17 cellular contexts compared by ENCODE assay signal in genomic region chr5:172438304-172438652, GRCh38. TPM values are rescaled to one million over a fixed set of nuclear protein-coding genes. Genes with fewer than 3 reads are reported as not detected.
DNase-seq lines count a peak whose midpoint lies in the region; FAIRE-seq and TF ChIP-seq lines count a peak whose summit lies in the region.
"Had no signal": no experiment of that assay in that cellular context is flagged by ENCODE, and none has a peak within 500 bp of the region (broad histone marks: within the 10 kb centered on the region; RNA-seq: fewer than 3 reads in every experiment).

No MANE protein-coding gene starts in this region.

- WGBS in adrenal gland, 4 donors, result 18 to 45% (median 33%) methylated on average over 5 of the region's 5 CpGs

- H3K36me3 Mint-ChIP-seq in Calu3 (ENCODE audit: insufficient read depth, unreplicated experiment), result peaks cover 17% of the 10 kb centered on the region
- H3K36me3 Mint-ChIP-seq: immature natural killer cell had no signal

- no peaks in the 10 kb centered on the region for H3K27me3 Mint-ChIP-seq in Calu3 (ENCODE audit: unreplicated experiment)
- H3K27me3 Mint-ChIP-seq: CD4-positive, alpha-beta T cell had no signal

- intact Hi-C loops in Calu3 (cut with micrococcal nuclease; ENCODE audit: unreplicated experiment) (loop anchor here (1.0 kb wide), 1 partner anchor 15 kb away; no protein-coding TSS in a partner anchor), adrenal gland (cut with DNase I) (no loop called here), kidney (cut with DNase I) (no loop called here)

- CTCF ChIA-PET in Calu3 (lab: Charles Lee), result interaction anchor here (0.6 to 1.9 kb wide), 9 partner anchors 9 to 259 kb away, joined by 3 to 23 read pairs (median 4); partner anchors contain the start of gene UBTD2

- no peaks in the 10 kb centered on the region for H3K27me3 ChIP-seq in adrenal gland
- H3K27me3 ChIP-seq in stomach smooth muscle (ENCODE audit: control insufficient read depth in 1 of 2, insufficient read depth in 2 of 2, low read length in 2 of 2), result no peaks in the 10 kb centered on the region

- no TSS peak for BruUV-seq in Calu3 (replicated peaks; lab: Mats Ljungman, UMichigan)

- no peak overlapping the region for H3K9ac ChIP-seq in kidney (ENCODE audit: low read length in 2 of 2)
- H3K9ac ChIP-seq in stomach smooth muscle (ENCODE audit: low read length in 2 of 2), result peak overlapping the region in 1 of 2 donors; percentile 21

- peak overlapping the region; percentile 16 for H3K4me3 Mint-ChIP-seq in Calu3 (ENCODE audit: low read depth, unreplicated experiment)
- H3K4me3 Mint-ChIP-seq: activated T-helper 17 cell treated with anti-CD3 and anti-CD28 coated beads, Interleukin-2, amount 50 U/mL, for 72 hours; CD4-positive, alpha-beta T cell; HFFc6; immature natural killer cell; T-helper 1 cell treated with Interleukin-12 subunit alpha and Interleukin-12 subunit beta and Interleukin-4 antibody, amounts not matched to agents 30 μg/mL and 1 μg/mL, for 36 hours had no signal

- H3K27ac ChIP-seq in adrenal gland, result peak overlapping the region; percentile 73 to 94 (median 90)
- no peak overlapping the region for H3K27ac ChIP-seq in kidney (ENCODE audit: low read depth in 2 of 2, low read length in 2 of 2)
- peak overlapping the region; percentile 76 for H3K27ac ChIP-seq in stomach smooth muscle (ENCODE audit: low read length)

- DNase-seq in Calu3 (no peak), adrenal gland (peak in 3 of 7 donors; percentile 20 to 72 (median 64)), kidney (peak; percentile 54), epidermal melanocyte (ENCODE audit: insufficient read length, low spot score) (no peak), urothelium cell line (ENCODE audit: low spot score) (no peak), NCI-H1930 (lab: John Stamatoyannopoulos, UW) (no peak), GDM1 (lab: John Stamatoyannopoulos, UW) (no peak)
- DNase-seq: CD4-positive, alpha-beta T cell; central memory CD4-positive, alpha-beta T cell; HFFc6; immature natural killer cell; Kasumi-1; NCI-H2081 treated with DMSO at 0.1 percent for 48 hours had no signal

- peak overlapping the region; percentile 59 for H3K27ac Mint-ChIP-seq in Calu3 (ENCODE audit: unreplicated experiment)
- H3K27ac Mint-ChIP-seq: activated T-helper 17 cell treated with anti-CD3 and anti-CD28 coated beads, Interleukin-2, amount 50 U/mL, for 72 hours; CD4-positive, alpha-beta T cell; HFFc6; immature natural killer cell; T-helper 1 cell treated with Interleukin-12 subunit alpha and Interleukin-12 subunit beta and Interleukin-4 antibody, amounts not matched to agents 30 μg/mL and 1 μg/mL, for 36 hours had no signal

- TF ChIP-seq CTCF in Calu3 (IDR thresholded peaks at IDR 0.05; ENCODE audit: unreplicated experiment) (no peak), adrenal gland (IDR thresholded peaks at IDR 0.05) (no peak), kidney (IDR thresholded peaks at IDR 0.05; ENCODE audit: borderline replicate concordance, extremely low read depth, insufficient read depth) (no peak)

- H3K36me3 ChIP-seq in adrenal gland (replicated peaks in 1 of 2), result no peaks in the 10 kb centered on the region
- H3K36me3 ChIP-seq in kidney (ENCODE audit: control insufficient read depth in 1 of 2, insufficient read depth in 2 of 2, low read length in 2 of 2), result no peaks in the 10 kb centered on the region
- H3K36me3 ChIP-seq in stomach smooth muscle (ENCODE audit: control insufficient read depth in 2 of 2, insufficient read depth in 2 of 2, low read length in 2 of 2), result no peaks in the 10 kb centered on the region

- H3K9me3 Mint-ChIP-seq in Calu3 (ENCODE audit: low read depth, unreplicated experiment), result no peaks in the 10 kb centered on the region
- H3K9me3 Mint-ChIP-seq: activated T-helper 17 cell treated with anti-CD3 and anti-CD28 coated beads, Interleukin-2, amount 50 U/mL, for 72 hours; CD4-positive, alpha-beta T cell; HFFc6; immature natural killer cell; T-helper 1 cell treated with Interleukin-12 subunit alpha and Interleukin-12 subunit beta and Interleukin-4 antibody, amounts not matched to agents 30 μg/mL and 1 μg/mL, for 36 hours had no signal

- no peak for FAIRE-seq in kidney (lab: Jason Lieb, UNC)
- FAIRE-seq in urothelium cell line (lab: Jason Lieb, UNC), result no peak
- FAIRE-seq: G401.6 had no signal

- peaks cover 40 to 67% of the 10 kb centered on the region in 2 donors for H3K4me1 ChIP-seq in adrenal gland (replicated peaks in 1 of 2)
- no peaks in the 10 kb centered on the region for H3K4me1 ChIP-seq in kidney (ENCODE audit: control insufficient read depth in 1 of 2, insufficient read depth in 1 of 2, low read depth in 1 of 2, low read length in 2 of 2)
- H3K4me1 ChIP-seq in stomach smooth muscle (ENCODE audit: control insufficient read depth, insufficient read depth, low read length), result peaks cover 49% of the 10 kb centered on the region

- H3K4me3 ChIP-seq in adrenal gland (no peak overlapping the region), kidney (ENCODE audit: low read length in 2 of 2) (no peak overlapping the region), stomach smooth muscle (ENCODE audit: low read length in 2 of 2) (peak overlapping the region in 1 of 2 donors; percentile 40)

- TF ChIP-seq POLR2A in adrenal gland (IDR thresholded peaks at IDR 0.05), result no peak

- H3K9me3 ChIP-seq in adrenal gland (replicated peaks in 1 of 3) (no peaks in the 10 kb centered on the region), kidney (ENCODE audit: control insufficient read depth in 1 of 2, low read length in 2 of 2) (no peaks in the 10 kb centered on the region), stomach smooth muscle (ENCODE audit: control insufficient read depth in 2 of 2, low read length in 2 of 2) (no peaks in the 10 kb centered on the region)

- peaks cover 23% of the 10 kb centered on the region for H3K4me1 Mint-ChIP-seq in Calu3 (ENCODE audit: low read depth, unreplicated experiment)

RNA-seq across cellular contexts. Expression of gene SH3PXD2B, which starts 16.0 kb away (rescaled TPM):
- 20.1 and 25.6 TPM in 2 replicates for total RNA-seq in Calu3 (2022)
- 100 to 1,000 TPM in 1 of 8 donors, 10 to 100 TPM in 7; 41.1 to 111 (median 64.7) TPM for total RNA-seq in adrenal gland
- polyA plus RNA-seq in adrenal gland, result 10 to 100 TPM; 15.2 to 37.9 (median 28.4) TPM
- 22.8 TPM for total RNA-seq in kidney
- 3.1 TPM for polyA plus RNA-seq in kidney (ENCODE audit: insufficient read depth, low read depth, low replicate concordance)
- polyA plus RNA-seq: immature natural killer cell had no signal

Comparison
In these comparisons a context has a peak if more than half of its experiments do, and no peak if none do; other contexts are left out.
1. H3K27ac ChIP-seq: peak in adrenal gland (5 of 5) and stomach smooth muscle (single experiment); none in kidney (0 of 2).